ENCODE assay signal across 1 cellular context in genomic region chr10:58952747-58953466, GRCh38.
TF ChIP-seq lines count a peak whose summit lies in the region.

No MANE protein-coding gene starts in this region.

TF ChIP-seq in HepG2, 621 proteins besides CTCF, POLR2A, EP300 and RAD21 (continued from another document):
- TF ChIP-seq ZNF318 (CRISPR knock-in tag; IDR thresholded peaks at IDR 0.05) (no peak), GMEB1 (CRISPR knock-in tag; IDR thresholded peaks at IDR 0.05; ENCODE audit: borderline replicate concordance) (peak; percentile 12; the same call in 1 of the 2 replicates), ZMYM4 (CRISPR knock-in tag; IDR thresholded peaks at IDR 0.05) (peak; percentile 35), ZNF362 (CRISPR knock-in tag; IDR thresholded peaks at IDR 0.05; ENCODE audit: borderline replicate concordance) (peak; percentile 27; the same call in 1 of the 2 replicates), KAT8 (CRISPR knock-in tag; IDR thresholded peaks at IDR 0.05) (no peak), KMT2B (CRISPR knock-in tag; IDR thresholded peaks at IDR 0.05) (no peak), ZNF672 (CRISPR knock-in tag; IDR thresholded peaks at IDR 0.05) (no peak), ZSCAN31 (CRISPR knock-in tag; IDR thresholded peaks at IDR 0.05; ENCODE audit: low read depth) (no peak), ZBTB7B (CRISPR knock-in tag; IDR thresholded peaks at IDR 0.05) (no peak), ZBTB37 (CRISPR knock-in tag; IDR thresholded peaks at IDR 0.05) (no peak), ATAD3A (CRISPR knock-in tag; IDR thresholded peaks at IDR 0.05) (no peak), ARID3A (IDR thresholded peaks at IDR 0.05; ENCODE audit: low read depth, low read length) (peak; percentile 79; the same call in 1 of the 2 replicates), HNRNPLL (IDR thresholded peaks at IDR 0.05; ENCODE audit: low read depth, low read length, poor library complexity, severe bottlenecking) (no peak), ZC3H4 (CRISPR knock-in tag; IDR thresholded peaks at IDR 0.05; ENCODE audit: borderline replicate concordance) (no peak), TRAFD1 (CRISPR knock-in tag; IDR thresholded peaks at IDR 0.05; ENCODE audit: borderline replicate concordance) (no peak), MED1 (CRISPR knock-in tag; IDR thresholded peaks at IDR 0.05) (0 out of 2 replicates have a peak, but pooled peaks have one; percentile 39), STAG1 (CRISPR knock-in tag; IDR thresholded peaks at IDR 0.05) (peak; percentile 95), ERF (CRISPR knock-in tag; IDR thresholded peaks at IDR 0.05) (peak; percentile 55; the same call in 1 of the 2 replicates), SIX4 (CRISPR knock-in tag; IDR thresholded peaks at IDR 0.05) (no peak), MTA1 (CRISPR knock-in tag; IDR thresholded peaks at IDR 0.05; ENCODE audit: borderline replicate concordance) (no peak), DPF2 (CRISPR knock-in tag; IDR thresholded peaks at IDR 0.05; ENCODE audit: borderline replicate concordance, low read depth) (no peak), ZNF251 (CRISPR knock-in tag; IDR thresholded peaks at IDR 0.05) (no peak), HNRNPL (IDR thresholded peaks at IDR 0.05; ENCODE audit: low read depth, low read length) (no peak), TGIF2 (CRISPR knock-in tag; IDR thresholded peaks at IDR 0.05) (no peak), CERS6 (CRISPR knock-in tag; IDR thresholded peaks at IDR 0.05) (no peak), ZNF792 (CRISPR knock-in tag; IDR thresholded peaks at IDR 0.05) (0 out of 2 replicates have a peak, but pooled peaks have one; percentile 31), ZNF383 (CRISPR knock-in tag; IDR thresholded peaks at IDR 0.05; ENCODE audit: borderline replicate concordance) (no peak), GATAD2A (CRISPR knock-in tag; IDR thresholded peaks at IDR 0.05) (peak; percentile 60), SIN3A (IDR thresholded peaks at IDR 0.05; ENCODE audit: borderline replicate concordance, low read depth, low read length) (no peak), SMC3 (IDR thresholded peaks at IDR 0.05; ENCODE audit: low read length) (peak; percentile 94), SOX13 (IDR thresholded peaks at IDR 0.05) (no peak), SOX13 (CRISPR knock-in tag; conservative IDR thresholded peaks at IDR 0.05 in 1 of 2, IDR thresholded peaks at IDR 0.05 in 1 of 2) (no peak; a peak in 1 of 4 replicates), ISL2 (CRISPR knock-in tag; IDR thresholded peaks at IDR 0.05) (no peak), HOXA5 (CRISPR knock-in tag; IDR thresholded peaks at IDR 0.05) (0 out of 2 replicates have a peak, but pooled peaks have one; percentile 50)
